ENCODE assay signal across 1 cellular context in genomic region chr6:157892363-157892878, GRCh38.
TF ChIP-seq lines count a peak whose summit lies in the region.

No MANE protein-coding gene starts in this region.

TF ChIP-seq in K562, 482 proteins besides CTCF, POLR2A, EP300 and RAD21 (continued from another document and continues in another):
- no peak for TF ChIP-seq HCFC1 (IDR thresholded peaks at IDR 0.05; ENCODE audit: low read depth, low read length)
- TF ChIP-seq L3MBTL2 (IDR thresholded peaks at IDR 0.05): no peak
- no peak for TF ChIP-seq TCFL5 (CRISPR knock-in tag; conservative IDR thresholded peaks at IDR 0.05)
- TF ChIP-seq DIDO1 (tag; IDR thresholded peaks at IDR 0.05; ENCODE audit: low read depth): peak; percentile 20; the same call in 1 of the 2 replicates
- TF ChIP-seq ZNF384 (IDR thresholded peaks at IDR 0.05; ENCODE audit: low read depth, low read length): peak; percentile 97
- no peak for TF ChIP-seq NFE2L1 (tag; IDR thresholded peaks at IDR 0.05; ENCODE audit: borderline replicate concordance, low read depth)
- peak; percentile 69 for TF ChIP-seq CEBPB (tag; IDR thresholded peaks at IDR 0.05)
- TF ChIP-seq RUNX1 (IDR thresholded peaks at IDR 0.05; ENCODE audit: low read depth): no peak
- TF ChIP-seq, protein P1, sequence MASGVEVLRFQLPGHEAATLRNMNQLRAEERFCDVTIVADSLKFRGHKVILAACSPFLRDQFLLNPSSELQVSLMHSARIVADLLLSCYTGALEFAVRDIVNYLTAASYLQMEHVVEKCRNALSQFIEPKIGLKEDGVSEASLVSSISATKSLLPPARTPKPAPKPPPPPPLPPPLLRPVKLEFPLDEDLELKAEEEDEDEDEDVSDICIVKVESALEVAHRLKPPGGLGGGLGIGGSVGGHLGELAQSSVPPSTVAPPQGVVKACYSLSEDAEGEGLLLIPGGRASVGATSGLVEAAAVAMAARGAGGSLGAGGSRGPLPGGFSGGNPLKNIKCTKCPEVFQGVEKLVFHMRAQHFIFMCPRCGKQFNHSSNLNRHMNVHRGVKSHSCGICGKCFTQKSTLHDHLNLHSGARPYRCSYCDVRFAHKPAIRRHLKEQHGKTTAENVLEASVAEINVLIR (CRISPR knock-in tag; IDR thresholded peaks at IDR 0.05): no peak
- TF ChIP-seq CEBPG (CRISPR knock-in tag; IDR thresholded peaks at IDR 0.05): no peak
- peak; percentile 63 to 70; a peak in 3 of 4 replicates for TF ChIP-seq CEBPG (tag; conservative IDR thresholded peaks at IDR 0.05 in 1 of 2, IDR thresholded peaks at IDR 0.05 in 1 of 2)
- no peak; the same call in 1 of the 2 replicates for TF ChIP-seq NCOA1 (IDR thresholded peaks at IDR 0.05; ENCODE audit: low read depth)
- no peak for TF ChIP-seq NCOA2 (IDR thresholded peaks at IDR 0.05; ENCODE audit: partially characterized antibody in 2 of 2)
- TF ChIP-seq ZNF655 (CRISPR knock-in tag; IDR thresholded peaks at IDR 0.05): no peak
- no peak for TF ChIP-seq PPARD (CRISPR knock-in tag; IDR thresholded peaks at IDR 0.05)
- no peak for TF ChIP-seq ZSCAN32 (CRISPR knock-in tag; IDR thresholded peaks at IDR 0.05)
- TF ChIP-seq MEIS2 (IDR thresholded peaks at IDR 0.05; ENCODE audit: partially characterized antibody): peak; percentile 1
- peak; percentile 22; the same call in 1 of the 2 replicates for TF ChIP-seq FOXM1 (IDR thresholded peaks at IDR 0.05; ENCODE audit: low read depth)
- no peak for TF ChIP-seq FOXM1 (CRISPR knock-in tag; IDR thresholded peaks at IDR 0.05; ENCODE audit: low read depth)
- no peak for TF ChIP-seq CTCFL (IDR thresholded peaks at IDR 0.05; ENCODE audit: borderline replicate concordance, insufficient read depth, low read depth, low read length, poor library complexity, severe bottlenecking)
- no peak for TF ChIP-seq LCOR (CRISPR knock-in tag; IDR thresholded peaks at IDR 0.05)
- TF ChIP-seq, protein P2, sequence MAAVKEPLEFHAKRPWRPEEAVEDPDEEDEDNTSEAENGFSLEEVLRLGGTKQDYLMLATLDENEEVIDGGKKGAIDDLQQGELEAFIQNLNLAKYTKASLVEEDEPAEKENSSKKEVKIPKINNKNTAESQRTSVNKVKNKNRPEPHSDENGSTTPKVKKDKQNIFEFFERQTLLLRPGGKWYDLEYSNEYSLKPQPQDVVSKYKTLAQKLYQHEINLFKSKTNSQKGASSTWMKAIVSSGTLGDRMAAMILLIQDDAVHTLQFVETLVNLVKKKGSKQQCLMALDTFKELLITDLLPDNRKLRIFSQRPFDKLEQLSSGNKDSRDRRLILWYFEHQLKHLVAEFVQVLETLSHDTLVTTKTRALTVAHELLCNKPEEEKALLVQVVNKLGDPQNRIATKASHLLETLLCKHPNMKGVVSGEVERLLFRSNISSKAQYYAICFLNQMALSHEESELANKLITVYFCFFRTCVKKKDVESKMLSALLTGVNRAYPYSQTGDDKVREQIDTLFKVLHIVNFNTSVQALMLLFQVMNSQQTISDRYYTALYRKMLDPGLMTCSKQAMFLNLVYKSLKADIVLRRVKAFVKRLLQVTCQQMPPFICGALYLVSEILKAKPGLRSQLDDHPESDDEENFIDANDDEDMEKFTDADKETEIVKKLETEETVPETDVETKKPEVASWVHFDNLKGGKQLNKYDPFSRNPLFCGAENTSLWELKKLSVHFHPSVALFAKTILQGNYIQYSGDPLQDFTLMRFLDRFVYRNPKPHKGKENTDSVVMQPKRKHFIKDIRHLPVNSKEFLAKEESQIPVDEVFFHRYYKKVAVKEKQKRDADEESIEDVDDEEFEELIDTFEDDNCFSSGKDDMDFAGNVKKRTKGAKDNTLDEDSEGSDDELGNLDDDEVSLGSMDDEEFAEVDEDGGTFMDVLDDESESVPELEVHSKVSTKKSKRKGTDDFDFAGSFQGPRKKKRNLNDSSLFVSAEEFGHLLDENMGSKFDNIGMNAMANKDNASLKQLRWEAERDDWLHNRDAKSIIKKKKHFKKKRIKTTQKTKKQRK (IDR thresholded peaks at IDR 0.05; ENCODE audit: borderline replicate concordance, low read depth, low read length): no peak
- peak in 1 of 2 experiments; percentile 36; a peak in 1 of 4 replicates for TF ChIP-seq TRIM24 (IDR thresholded peaks at IDR 0.05)
- TF ChIP-seq CBFB (CRISPR knock-in tag; IDR thresholded peaks at IDR 0.05): no peak
- no peak for TF ChIP-seq ZNF124 (CRISPR knock-in tag; IDR thresholded peaks at IDR 0.05)
- TF ChIP-seq TSHZ1 (CRISPR knock-in tag; IDR thresholded peaks at IDR 0.05): no peak
- TF ChIP-seq EWSR1 (IDR thresholded peaks at IDR 0.05; ENCODE audit: borderline replicate concordance, low read depth, partially characterized antibody): no peak
- no peak for TF ChIP-seq CBX5 (IDR thresholded peaks at IDR 0.05; ENCODE audit: borderline replicate concordance, low read depth)
- no peak for TF ChIP-seq BRD4 (IDR thresholded peaks at IDR 0.05)
- peak; percentile 47 for TF ChIP-seq TAL1 (IDR thresholded peaks at IDR 0.05)
- TF ChIP-seq ZBTB40 (IDR thresholded peaks at IDR 0.05): peak; percentile 99
- TF ChIP-seq ZBTB40 (CRISPR knock-in tag; IDR thresholded peaks at IDR 0.05): peak; percentile 62; the same call in 1 of the 2 replicates
- no peak for TF ChIP-seq KLF16 (IDR thresholded peaks at IDR 0.05)
- TF ChIP-seq NFYB (IDR thresholded peaks at IDR 0.05; ENCODE audit: extremely low read depth, insufficient read length): no peak
- no peak for TF ChIP-seq GABPA (tag; conservative IDR thresholded peaks at IDR 0.05; ENCODE audit: low read depth)
- no peak for TF ChIP-seq ZNF3 (CRISPR knock-in tag; IDR thresholded peaks at IDR 0.05)
- TF ChIP-seq ZNF644 (tag; IDR thresholded peaks at IDR 0.05; ENCODE audit: low read depth): no peak
- no peak for TF ChIP-seq TGIF2 (CRISPR knock-in tag; IDR thresholded peaks at IDR 0.05)
- no peak for TF ChIP-seq RFX1 (IDR thresholded peaks at IDR 0.05)
- no peak for TF ChIP-seq TARDBP (IDR thresholded peaks at IDR 0.05)
- TF ChIP-seq ELF1 (tag; IDR thresholded peaks at IDR 0.05): no peak
- TF ChIP-seq BCOR (IDR thresholded peaks at IDR 0.05): no peak
- no peak for TF ChIP-seq ZNF77 (CRISPR knock-in tag; IDR thresholded peaks at IDR 0.05)
- no peak for TF ChIP-seq ZNF764 (CRISPR knock-in tag; IDR thresholded peaks at IDR 0.05; ENCODE audit: low read depth)
- TF ChIP-seq SMAD1 (IDR thresholded peaks at IDR 0.05; ENCODE audit: low read depth, low read length, partially characterized antibody): no peak
- TF ChIP-seq GATAD2A (IDR thresholded peaks at IDR 0.05): no peak
- TF ChIP-seq ZFP36 (IDR thresholded peaks at IDR 0.05; ENCODE audit: low read depth, low read length, partially characterized antibody): no peak
- TF ChIP-seq TEAD4 (IDR thresholded peaks at IDR 0.05; ENCODE audit: low read length): peak; percentile 75
- TF ChIP-seq TEAD4 (CRISPR knock-in tag; IDR thresholded peaks at IDR 0.05; ENCODE audit: borderline replicate concordance): no peak
- no peak for TF ChIP-seq RFX5 (IDR thresholded peaks at IDR 0.05; ENCODE audit: low read depth, low read length)
- no peak for TF ChIP-seq MTA3 (IDR thresholded peaks at IDR 0.05; ENCODE audit: borderline replicate concordance)
- TF ChIP-seq ARID1B (IDR thresholded peaks at IDR 0.05): peak; percentile 75
- no peak for TF ChIP-seq PRMT5 (CRISPR knock-in tag; IDR thresholded peaks at IDR 0.05)
